In the genomic region with DNA sequence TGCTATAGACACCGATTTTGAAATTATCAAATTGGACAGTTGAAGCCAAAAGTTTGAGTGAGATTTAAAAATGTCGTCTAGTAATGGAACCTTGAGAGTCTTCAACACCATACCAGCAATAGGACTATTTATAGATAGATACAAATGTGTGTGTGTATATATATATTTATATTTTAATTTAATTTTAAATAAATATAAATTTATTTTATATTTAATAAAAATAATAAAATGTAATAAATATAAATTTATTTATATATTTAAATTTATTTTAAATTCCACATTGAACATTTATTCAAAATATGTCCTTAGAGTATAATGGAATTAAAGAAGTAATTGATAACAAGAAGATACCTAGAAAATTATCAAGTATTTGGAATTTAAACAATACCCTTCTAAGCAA, we compare ENCODE assay signal across 20 cellular contexts.
"Had no signal": no experiment of that assay in that cellular context is flagged by ENCODE, and none has a peak within 500 bp of the region (broad histone marks: within the 10 kb centered on the region; RNA-seq: fewer than 3 reads in every experiment).

No MANE protein-coding gene starts in this region.

- H3K4me3 ChIP-seq: left ventricle myocardium inferior, lung, neural progenitor cell, right atrium auricular region, right lobe of liver, tibial nerve, vagina had no signal

- H3K36me3 ChIP-seq: left ventricle myocardium inferior, neural progenitor cell, neutrophil, right atrium auricular region, right lobe of liver, tibial nerve, vagina had no signal

- H3K27me3 ChIP-seq: neural progenitor cell, neutrophil, right atrium auricular region, right lobe of liver, tibial nerve, vagina had no signal

- H3K4me1 ChIP-seq: left ventricle myocardium inferior, neural progenitor cell, right atrium auricular region, right lobe of liver, tibial nerve, vagina had no signal

- H3K27ac ChIP-seq: left ventricle myocardium inferior, neural progenitor cell, neutrophil, right atrium auricular region, right lobe of liver, tibial nerve, vagina had no signal

- ATAC-seq: natural killer cell, right lobe of liver had no signal

- H3K9me3 ChIP-seq: neutrophil, right lobe of liver, vagina had no signal

- DNase-seq: hypothalamus; immature natural killer cell; left ventricle myocardium inferior; mesendoderm; naive B cell; natural killer cell; nephron progenitor cell; occipital lobe; right lobe of liver; stimulated activated CD4-positive, alpha-beta T cell treated with anti-CD3 and anti-CD28 coated beads, Interleukin-12 subunit alpha, Interleukin-12 subunit beta, amount 100 ng/mL, for 4 hours; stimulated activated CD4-positive, alpha-beta T cell treated with anti-CD3 and anti-CD28 coated beads, Interleukin-15, amount 100 ng/mL, for 24 hours; stimulated activated CD4-positive, alpha-beta T cell treated with anti-CD3 and anti-CD28 coated beads, Interleukin-2, amount 100 ng/mL, for 24 hours; stimulated activated CD4-positive, alpha-beta T cell treated with anti-CD3 and anti-CD28 coated beads, Interleukin-4, amount 100 ng/mL, for 1 hour; stimulated activated naive CD4-positive, alpha-beta T cell had no signal
